ENCODE assay signal across 15 cellular contexts in the genomic region with DNA sequence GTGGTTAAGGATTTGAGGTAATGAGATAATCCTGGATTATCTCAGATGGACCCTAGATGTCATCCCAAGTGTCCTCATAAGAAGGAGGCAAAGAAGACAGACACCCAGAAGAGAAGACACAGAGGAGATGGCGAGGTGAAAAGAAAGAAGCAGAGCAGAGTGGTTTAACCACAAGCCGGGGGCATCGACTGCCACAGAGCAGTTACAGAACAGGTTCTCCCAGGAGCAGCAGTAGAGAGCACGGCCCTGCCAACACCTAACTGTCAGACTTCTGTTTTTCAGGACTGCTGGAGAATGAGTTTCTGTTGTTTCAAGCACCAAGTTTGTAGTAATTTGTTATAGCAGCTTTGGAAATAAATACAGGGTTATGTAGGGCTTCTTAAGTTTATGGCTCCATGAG.
DNase-seq lines count a peak whose midpoint lies in the region; ATAC-seq and TF ChIP-seq lines count a peak whose summit lies in the region.
"Had no signal": no experiment of that assay in that cellular context is flagged by ENCODE, and none has a peak within 500 bp of the region (broad histone marks: within the 10 kb centered on the region; RNA-seq: fewer than 3 reads in every experiment).

No MANE protein-coding gene starts in this region.

- in situ Hi-C loops in mammary epithelial cell (cut with MboI; ENCODE audit: low sequenced_read_pairs in 2 of 2): no loop called here

- H3K27ac Mint-ChIP-seq in GM23338: no peak overlapping the region
- no peak overlapping the region for H3K27ac Mint-ChIP-seq in natural killer cell

- H2AFZ ChIP-seq in GM23338 (no peak overlapping the region), mammary epithelial cell (ENCODE audit: low read depth, low read length) (peak overlapping the region; percentile 40)

- TF ChIP-seq CTCF in GM23338 (conservative IDR thresholded peaks at IDR 0.05; ENCODE audit: low read depth in 2 of 2) (no peak), mammary epithelial cell (conservative IDR thresholded peaks at IDR 0.05 in 1 of 2, IDR thresholded peaks at IDR 0.05 in 1 of 2; ENCODE audit: extremely low read depth in 1 of 2, insufficient read depth in 1 of 2, low read depth in 1 of 2, low read length in 2 of 2) (peak in 1 of 2 donors; percentile 25), natural killer cell (IDR thresholded peaks at IDR 0.05) (no peak)

- no peak overlapping the region for H3K9ac ChIP-seq in mammary epithelial cell (ENCODE audit: insufficient read depth, low read length)

- H3K27ac ChIP-seq in GM23338 (ENCODE audit: low read depth): no peak overlapping the region
- H3K27ac ChIP-seq in mammary epithelial cell (ENCODE audit: insufficient read depth, low read depth, low read length): no peak overlapping the region
- H3K27ac ChIP-seq: RWPE1 had no signal

- H3K4me2 ChIP-seq in GM23338 (no peak overlapping the region), mammary epithelial cell (ENCODE audit: insufficient read depth, low read depth, low read length) (peak overlapping the region; percentile 18)

- H3K27me3 ChIP-seq in GM23338 (ENCODE audit: insufficient read depth) (no peaks in the 10 kb centered on the region), mammary epithelial cell (ENCODE audit: insufficient read depth, low read length) (no peaks in the 10 kb centered on the region)

- intact Hi-C loops in mammary epithelial cell (cut with micrococcal nuclease): no loop called here
- intact Hi-C loops in natural killer cell (cut with micrococcal nuclease): no loop called here

- H3K27me3 Mint-ChIP-seq in GM23338 (ENCODE audit: insufficient read depth, low read depth, poor library complexity): no peaks in the 10 kb centered on the region
- no peaks in the 10 kb centered on the region for H3K27me3 Mint-ChIP-seq in natural killer cell (ENCODE audit: low read depth in 2 of 2)
- H3K27me3 Mint-ChIP-seq: CD4-positive, CD25-positive, alpha-beta regulatory T cell had no signal

- H3F3A ChIP-seq in GM23338 (replicated peaks; ENCODE audit: low read depth): no peaks in the 10 kb centered on the region

- H3K4me1 ChIP-seq in GM23338 (ENCODE audit: insufficient read depth) (peaks cover 18% of the 10 kb centered on the region), mammary epithelial cell (ENCODE audit: insufficient read depth, low read length) (no peaks in the 10 kb centered on the region)

- no peaks in the 10 kb centered on the region for H3K9me3 ChIP-seq in mammary epithelial cell (replicated peaks; ENCODE audit: insufficient read depth, low read length)

- DNase-seq in GM23338 (ENCODE audit: low spot score) (no peak), NCI-H510A treated with DMSO at 0.1 percent for 48 hours (lab: John Stamatoyannopoulos, UW) (peak; percentile 62), mammary epithelial cell (peak; percentile 58), iPS-NIHi7 (ENCODE audit: extremely low spot score) (peak; percentile 21), hepatic stellate cell (ENCODE audit: low spot score) (no peak), natural killer cell (no peak)
- DNase-seq in effector CD8-positive, alpha-beta T cell (lab: John Stamatoyannopoulos, UW): no peak
- DNase-seq: Caco-2; CD4-positive, CD25-positive, alpha-beta regulatory T cell; DMS53; H9; NCI-H2029; NCI-H2227 treated with DMSO at 0.1 percent for 48 hours had no signal

- H3K9me2 ChIP-seq in GM23338 (ENCODE audit: insufficient read depth): no peaks in the 10 kb centered on the region

- dilution Hi-C loops in mammary epithelial cell (cut with HindIII; ENCODE audit: low sequenced_read_pairs): no loop called here

- H3K4me1 Mint-ChIP-seq in GM23338: peaks cover 17% of the 10 kb centered on the region
- no peaks in the 10 kb centered on the region for H3K4me1 Mint-ChIP-seq in natural killer cell
- H3K4me1 Mint-ChIP-seq: CD4-positive, CD25-positive, alpha-beta regulatory T cell had no signal

- ATAC-seq in GM23338 (peak; percentile 79), HG02588 (IDR thresholded peaks at IDR 0.05; ENCODE audit: unreplicated experiment) (no peak), natural killer cell (no peak)

- H3K36me3 ChIP-seq in GM23338 (ENCODE audit: insufficient read depth) (no peaks in the 10 kb centered on the region), mammary epithelial cell (ENCODE audit: insufficient read depth, low read length) (no peaks in the 10 kb centered on the region)

- H4K20me1 ChIP-seq in GM23338 (replicated peaks; ENCODE audit: insufficient read depth) (no peaks in the 10 kb centered on the region), mammary epithelial cell (ENCODE audit: insufficient read depth, low read length) (no peaks in the 10 kb centered on the region)

- no TSS peak for BruUV-seq in mammary epithelial cell (replicated peaks; lab: Mats Ljungman, UMichigan)

- no peaks in the 10 kb centered on the region for H3K79me2 ChIP-seq in GM23338 (replicated peaks; ENCODE audit: insufficient read depth)
- no peaks in the 10 kb centered on the region for H3K79me2 ChIP-seq in mammary epithelial cell (ENCODE audit: insufficient read depth, low read length)

- 2% methylated on average over 4 of the region's 4 CpGs for WGBS in mammary epithelial cell (ENCODE audit: low coverage, missing lambda C conversion rate)

- H3K4me3 ChIP-seq in GM23338 (no peak overlapping the region), mammary epithelial cell (replicated peaks in 1 of 3; ENCODE audit: insufficient read depth in 1 of 3, low read depth in 2 of 3, low read length in 3 of 3) (no peak overlapping the region)

- CTCF ChIA-PET in mammary epithelial cell (lab: Charles Lee; ENCODE audit: low non-redundant PET): no interaction called here

- H3K9me3 Mint-ChIP-seq in GM23338 (no peaks in the 10 kb centered on the region), natural killer cell (peaks cover 6 to 11% of the 10 kb centered on the region in 2 donors)
- H3K9me3 Mint-ChIP-seq: H9 had no signal

- no peak overlapping the region for H3K4me3 Mint-ChIP-seq in GM23338
- no peak overlapping the region for H3K4me3 Mint-ChIP-seq in natural killer cell
- H3K4me3 Mint-ChIP-seq: CD4-positive, CD25-positive, alpha-beta regulatory T cell; H9 had no signal

- no peaks in the 10 kb centered on the region for H3K36me3 Mint-ChIP-seq in GM23338 (ENCODE audit: low read depth)
- H3K36me3 Mint-ChIP-seq in natural killer cell: no peaks in the 10 kb centered on the region
- H3K36me3 Mint-ChIP-seq: CD4-positive, CD25-positive, alpha-beta regulatory T cell had no signal

TF ChIP-seq in GM23338, 12 proteins besides CTCF, POLR2A, EP300 and RAD21:
- no peak for TF ChIP-seq JUNB (IDR thresholded peaks at IDR 0.05; ENCODE audit: unreplicated experiment)
- TF ChIP-seq STAT1 (IDR thresholded peaks at IDR 0.05; ENCODE audit: unreplicated experiment): no peak
- no peak for TF ChIP-seq ZNF114 (CRISPR knock-in tag; IDR thresholded peaks at IDR 0.05)
- TF ChIP-seq CREB1 (CRISPR knock-in tag; IDR thresholded peaks at IDR 0.05; ENCODE audit: low read depth): no peak
- no peak for TF ChIP-seq NANOG (IDR thresholded peaks at IDR 0.05; ENCODE audit: borderline replicate concordance)

Comparison
In these comparisons a context has a peak if more than half of its experiments do, and no peak if none do; other contexts are left out.
1. DNase-seq: peak in NCI-H510A treated with DMSO at 0.1 percent for 48 hours (single experiment), mammary epithelial cell (single experiment) and iPS-NIHi7 (single experiment); none in GM23338 (single experiment), effector CD8-positive, alpha-beta T cell (single experiment), hepatic stellate cell (single experiment) and natural killer cell (single experiment).